7 cellular contexts compared by ENCODE assay signal in the genomic region with DNA sequence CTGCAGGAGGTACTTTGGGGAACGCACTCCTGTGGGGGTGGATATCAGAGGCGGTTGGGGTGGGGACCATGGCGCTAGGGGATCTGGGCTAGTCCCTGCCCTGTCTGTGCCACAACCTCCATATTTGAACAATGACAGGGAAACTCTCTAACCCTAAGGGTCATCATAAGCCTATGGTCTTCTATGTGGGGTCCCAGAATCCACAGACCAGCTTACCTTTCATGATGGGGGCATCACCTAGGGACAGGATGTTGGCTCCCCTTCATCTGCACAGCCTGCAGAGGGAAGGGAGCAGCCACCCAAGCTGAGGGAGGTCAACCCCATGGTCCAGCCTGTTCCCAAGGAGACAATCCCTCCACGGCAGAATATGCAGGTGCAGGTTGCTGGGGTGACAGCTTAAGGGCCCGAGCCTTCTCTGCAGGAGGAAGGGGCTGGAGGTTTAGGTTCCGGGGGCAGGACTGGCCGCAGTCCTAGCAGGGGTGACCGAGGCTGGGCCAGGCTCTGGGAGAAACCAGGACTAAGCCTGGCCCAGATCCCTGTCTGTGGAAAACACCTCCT. TPM values are rescaled to one million over a fixed set of nuclear protein-coding genes. Genes with fewer than 3 reads are reported as not detected.
DNase-seq lines count a peak whose midpoint lies in the region; ATAC-seq lines count a peak whose summit lies in the region.

No MANE protein-coding gene starts in this region.

- peak overlapping the region; percentile 89; the same call in 1 of the 2 replicates for H3K4me3 ChIP-seq in iPS-20b (ENCODE audit: low read length)

- H3K4me1 Mint-ChIP-seq in stimulated activated naive CD8-positive, alpha-beta T cell treated with anti-CD3 and anti-CD28 coated beads, Interleukin-15, amount 100 ng/mL, for 72 hours = peaks cover 25% of the 10 kb centered on the region

- peaks cover 6% of the 10 kb centered on the region; the same call in 1 of the 2 replicates for H3K4me1 ChIP-seq in iPS-20b (ENCODE audit: insufficient read depth, low read length)

- peak overlapping the region; percentile 89 to 95 for H3K4me3 Mint-ChIP-seq in stimulated activated naive CD8-positive, alpha-beta T cell treated with anti-CD3 and anti-CD28 coated beads, Interleukin-15, amount 100 ng/mL, for 72 hours

- H3K27ac ChIP-seq in iPS-20b (ENCODE audit: low read length) = no peak overlapping the region

- DNase-seq in activated naive CD4-positive, alpha-beta T cell treated with anti-CD3 and anti-CD28 coated beads, Interleukin-2, amount 50 U/mL, for 72 hours (ENCODE audit: low spot score in 2 of 2) = no peak
- no peak for DNase-seq in stimulated activated naive CD8-positive, alpha-beta T cell treated with anti-CD3 and anti-CD28 coated beads, Interleukin-15, amount 100 ng/mL, for 72 hours
- DNase-seq in NCI-H510A (lab: John Stamatoyannopoulos, UW) = no peak

- H3K36me3 ChIP-seq in iPS-20b (ENCODE audit: insufficient read depth, low read depth, low read length) = peaks cover 8% of the 10 kb centered on the region; the same call in 1 of the 2 replicates

- peak overlapping the region; percentile 77 to 85 for H3K27ac Mint-ChIP-seq in activated naive CD4-positive, alpha-beta T cell treated with anti-CD3 and anti-CD28 coated beads, Interleukin-2, amount 50 U/mL, for 72 hours
- H3K27ac Mint-ChIP-seq in stimulated activated naive CD8-positive, alpha-beta T cell treated with anti-CD3 and anti-CD28 coated beads, Interleukin-15, amount 100 ng/mL, for 72 hours = no peak overlapping the region

- no peaks in the 10 kb centered on the region for H3K27me3 ChIP-seq in iPS-20b (ENCODE audit: insufficient read depth, low read length)

- H3K36me3 Mint-ChIP-seq in activated naive CD4-positive, alpha-beta T cell treated with anti-CD3 and anti-CD28 coated beads, Interleukin-2, amount 50 U/mL, for 72 hours = peaks cover 0 to 8% of the 10 kb centered on the region in 2 donors

- no peaks in the 10 kb centered on the region for H3K9me3 ChIP-seq in iPS-20b (ENCODE audit: insufficient read depth, low read depth, low read length)

- H3K27me3 Mint-ChIP-seq in stimulated activated naive CD8-positive, alpha-beta T cell treated with anti-CD3 and anti-CD28 coated beads, Interleukin-15, amount 100 ng/mL, for 72 hours = no peaks in the 10 kb centered on the region

- ATAC-seq in HG02973 (IDR thresholded peaks at IDR 0.05; ENCODE audit: unreplicated experiment) (peak; percentile 2), HG02610 (IDR thresholded peaks at IDR 0.05; ENCODE audit: unreplicated experiment) (no peak), GM19397 (IDR thresholded peaks at IDR 0.05; ENCODE audit: unreplicated experiment) (no peak)
- ATAC-seq in activated naive CD4-positive, alpha-beta T cell treated with anti-CD3 and anti-CD28 coated beads, Interleukin-2, amount 50 U/mL, for 72 hours = no peak
- ATAC-seq in stimulated activated naive CD8-positive, alpha-beta T cell treated with anti-CD3 and anti-CD28 coated beads, Interleukin-15, amount 100 ng/mL, for 72 hours = no peak

- H3K9me3 Mint-ChIP-seq in activated naive CD4-positive, alpha-beta T cell treated with anti-CD3 and anti-CD28 coated beads, Interleukin-2, amount 50 U/mL, for 72 hours = no peaks in the 10 kb centered on the region
- no peaks in the 10 kb centered on the region for H3K9me3 Mint-ChIP-seq in stimulated activated naive CD8-positive, alpha-beta T cell treated with anti-CD3 and anti-CD28 coated beads, Interleukin-15, amount 100 ng/mL, for 72 hours

- peak overlapping the region; percentile 93; the same call in 1 of the 2 replicates for H3K9ac ChIP-seq in iPS-20b (ENCODE audit: low read depth, low read length)

RNA-seq across cellular contexts. Expression of a gene that starts 1.7 kb away (rescaled TPM):
- 10 to 100 TPM in 1 of 2 donors, 1 to 10 TPM in 1; 7.3 to 17.1 TPM for total RNA-seq in activated naive CD4-positive, alpha-beta T cell treated with anti-CD3 and anti-CD28 coated beads, Interleukin-2, amount 50 U/mL, for 72 hours

RNA-seq across cellular contexts. Expression of a gene that starts 7.0 kb away (rescaled TPM):
- 10 to 100 TPM; 24.5 to 34.1 TPM for total RNA-seq in activated naive CD4-positive, alpha-beta T cell treated with anti-CD3 and anti-CD28 coated beads, Interleukin-2, amount 50 U/mL, for 72 hours

RNA-seq across cellular contexts. Expression of a gene that starts 27.2 kb away (rescaled TPM):
- 10 to 100 TPM; 24.4 to 36.4 TPM for total RNA-seq in activated naive CD4-positive, alpha-beta T cell treated with anti-CD3 and anti-CD28 coated beads, Interleukin-2, amount 50 U/mL, for 72 hours

RNA-seq across cellular contexts. Expression of a gene that starts 34.4 kb away (rescaled TPM):
- 1 to 10 TPM; 4.1 to 9.2 TPM for total RNA-seq in activated naive CD4-positive, alpha-beta T cell treated with anti-CD3 and anti-CD28 coated beads, Interleukin-2, amount 50 U/mL, for 72 hours

RNA-seq across cellular contexts. Expression of a gene that starts 54.2 kb away (rescaled TPM):
- total RNA-seq in activated naive CD4-positive, alpha-beta T cell treated with anti-CD3 and anti-CD28 coated beads, Interleukin-2, amount 50 U/mL, for 72 hours = under 1 TPM; 0.29 to 0.96 TPM

Comparison
In these comparisons a context has a peak if more than half of its experiments do, and no peak if none do; other contexts are left out.
1. H3K27ac Mint-ChIP-seq: peak in activated naive CD4-positive, alpha-beta T cell treated with anti-CD3 and anti-CD28 coated beads, Interleukin-2, amount 50 U/mL, for 72 hours (2 of 2); none in stimulated activated naive CD8-positive, alpha-beta T cell treated with anti-CD3 and anti-CD28 coated beads, Interleukin-15, amount 100 ng/mL, for 72 hours (0 of 2).